9 cellular contexts compared by ENCODE assay signal in the genomic region with DNA sequence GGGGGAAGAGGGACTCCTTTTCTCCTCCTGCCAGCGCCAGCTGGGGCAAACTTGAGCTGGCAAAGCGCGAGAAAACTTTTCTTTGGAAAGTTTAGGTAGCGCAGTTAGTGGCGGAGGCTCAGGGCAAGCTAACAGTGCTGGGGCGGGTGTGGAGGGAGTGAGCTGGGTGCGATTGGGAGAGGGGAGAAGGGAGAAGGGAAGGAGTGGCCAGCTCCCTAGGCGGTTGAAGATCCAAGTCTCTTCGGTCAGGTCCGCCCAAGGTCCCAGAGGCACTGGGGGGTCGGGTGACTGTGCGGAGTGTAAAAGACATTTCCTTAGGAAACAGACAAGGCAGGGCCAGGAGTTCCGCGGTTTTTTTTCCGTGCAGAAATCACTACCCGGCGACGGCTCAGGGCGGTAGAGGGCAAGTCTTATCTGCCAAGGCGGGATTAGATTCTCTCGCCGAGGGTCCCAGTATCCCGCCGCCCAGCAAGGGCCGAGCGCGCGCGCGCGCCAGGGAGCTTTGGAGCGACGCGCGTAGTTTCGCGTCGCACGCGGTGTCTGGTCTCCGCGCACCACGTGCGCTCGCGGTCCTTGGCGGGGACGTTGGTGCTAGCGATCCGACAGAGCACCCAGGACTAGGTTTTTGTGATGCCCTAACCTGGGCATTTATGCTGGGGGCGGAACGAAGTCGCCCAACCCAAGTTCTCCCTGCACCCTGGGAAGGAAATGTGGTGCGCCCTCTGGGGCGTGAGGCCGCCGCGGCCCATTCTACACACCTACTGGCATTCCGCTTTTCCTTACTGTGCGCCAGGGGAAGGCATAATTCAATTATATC. TPM values are rescaled to one million over a fixed set of nuclear protein-coding genes. Genes with fewer than 3 reads are reported as not detected.
DNase-seq lines count a peak whose midpoint lies in the region; ATAC-seq, FAIRE-seq and TF ChIP-seq lines count a peak whose summit lies in the region.
"Had no signal": no experiment of that assay in that cellular context is flagged by ENCODE, and none has a peak within 500 bp of the region (broad histone marks: within the 10 kb centered on the region; RNA-seq: fewer than 3 reads in every experiment).

No MANE protein-coding gene starts in this region.

- peak overlapping the region; percentile 77 for H3K4me3 Mint-ChIP-seq in astrocyte (ENCODE audit: unreplicated experiment)
- no peak overlapping the region for H3K4me3 Mint-ChIP-seq in CD4-positive, alpha-beta T cell

- intact Hi-C loops in CD4-positive, alpha-beta T cell (cut with DNase I, micrococcal nuclease), result no loop called here

- CTCF ChIA-PET in CD4-positive, alpha-beta T cell (lab: Charles Lee), result no interaction called here

- H3K4me1 ChIP-seq in astrocyte (ENCODE audit: insufficient read depth, low read length), result peaks cover 37% of the 10 kb centered on the region

- H3K4me2 ChIP-seq in astrocyte (ENCODE audit: low read length), result peak overlapping the region; percentile 80

- DNase-seq in EH (ENCODE audit: low read depth) (peak; percentile 4), astrocyte (ENCODE audit: low read depth) (no peak), hepatic stellate cell (ENCODE audit: low spot score) (peak; percentile 31), putamen (ENCODE audit: low spot score) (peak; percentile 38), medulla oblongata (ENCODE audit: extremely low spot score) (no peak)
- DNase-seq in CD4-positive, alpha-beta T cell, result no peak
- DNase-seq: NCI-H1694 treated with DMSO at 0.1 percent for 48 hours had no signal

- H3K36me3 Mint-ChIP-seq in astrocyte (ENCODE audit: low read depth, unreplicated experiment), result no peaks in the 10 kb centered on the region
- no peaks in the 10 kb centered on the region for H3K36me3 Mint-ChIP-seq in CD4-positive, alpha-beta T cell (ENCODE audit: low read depth)

- no peaks in the 10 kb centered on the region for H3K9me3 ChIP-seq in astrocyte (ENCODE audit: insufficient read depth, low read depth, low read length)
- H3K9me3 ChIP-seq in CD4-positive, alpha-beta T cell (ENCODE audit: control insufficient read depth, low read length), result no peaks in the 10 kb centered on the region

- POLR2A ChIA-PET in CD4-positive, alpha-beta T cell (lab: Charles Lee), result no interaction called here

- ATAC-seq in HG02678 (IDR thresholded peaks at IDR 0.05; ENCODE audit: unreplicated experiment) (no peak), HG02970 (IDR thresholded peaks at IDR 0.05; ENCODE audit: low FRiP score, unreplicated experiment) (no peak)
- no peak for ATAC-seq in CD4-positive, alpha-beta T cell (ENCODE audit: poor library complexity)

- peak overlapping the region; percentile 57 for H2AFZ ChIP-seq in astrocyte (ENCODE audit: low read depth, low read length)

- H3K9me3 Mint-ChIP-seq in astrocyte (ENCODE audit: unreplicated experiment), result no peaks in the 10 kb centered on the region
- no peaks in the 10 kb centered on the region for H3K9me3 Mint-ChIP-seq in CD4-positive, alpha-beta T cell

- no peak for TF ChIP-seq CTCF in astrocyte (IDR thresholded peaks at IDR 0.05; ENCODE audit: insufficient read depth, low read depth, low read length)
- TF ChIP-seq CTCF in CD4-positive, alpha-beta T cell (IDR thresholded peaks at IDR 0.05), result no peak

- H3K27me3 Mint-ChIP-seq in astrocyte (ENCODE audit: low read depth, unreplicated experiment), result peaks cover 52% of the 10 kb centered on the region
- H3K27me3 Mint-ChIP-seq in CD4-positive, alpha-beta T cell, result peaks cover 63% of the 10 kb centered on the region

- peaks cover 3% of the 10 kb centered on the region for H3K4me1 Mint-ChIP-seq in astrocyte (ENCODE audit: low read depth, unreplicated experiment)
- no peaks in the 10 kb centered on the region for H3K4me1 Mint-ChIP-seq in CD4-positive, alpha-beta T cell (ENCODE audit: low read depth)

- no peak overlapping the region for H3K27ac Mint-ChIP-seq in astrocyte (ENCODE audit: unreplicated experiment)
- H3K27ac Mint-ChIP-seq in CD4-positive, alpha-beta T cell, result no peak overlapping the region

- H3K36me3 ChIP-seq in astrocyte (ENCODE audit: insufficient read depth, low read length), result no peaks in the 10 kb centered on the region

- peaks cover 28% of the 10 kb centered on the region for H3K79me2 ChIP-seq in astrocyte (ENCODE audit: insufficient read depth, low read length)

- no peak for FAIRE-seq in astrocyte (lab: Jason Lieb, UNC)

- H3K9ac ChIP-seq in astrocyte (ENCODE audit: low read length), result peak overlapping the region; percentile 62

- no peaks in the 10 kb centered on the region for H4K20me1 ChIP-seq in astrocyte (ENCODE audit: insufficient read depth, low read length)

- peak overlapping the region; percentile 21 for H3K27ac ChIP-seq in astrocyte (ENCODE audit: low read depth, low read length)
- no peak overlapping the region for H3K27ac ChIP-seq in CD4-positive, alpha-beta T cell (ENCODE audit: low read depth, low read length)

- peak overlapping the region; percentile 35 for H3K4me3 ChIP-seq in astrocyte (ENCODE audit: insufficient read depth, low read depth, low read length)

- peaks cover 93% of the 10 kb centered on the region for H3K27me3 ChIP-seq in astrocyte (ENCODE audit: insufficient read depth, low read length)
- peaks cover 96% of the 10 kb centered on the region for H3K27me3 ChIP-seq in CD4-positive, alpha-beta T cell (ENCODE audit: control insufficient read depth, insufficient read depth, low read length)

RNA-seq across cellular contexts. Expression of a gene that starts 33.7 kb away (rescaled TPM):
- total RNA-seq in astrocyte, result 8.8 and 9.4 TPM in 2 replicates
- total RNA-seq in CD4-positive, alpha-beta T cell, result not detected

Comparison
In these comparisons a context has a peak if more than half of its experiments do, and no peak if none do; other contexts are left out.
1. DNase-seq: peak in EH (single experiment), hepatic stellate cell (single experiment) and putamen (single experiment); none in astrocyte (single experiment), CD4-positive, alpha-beta T cell (0 of 10) and medulla oblongata (single experiment).